ENCODE assay signal across 16 cellular contexts in genomic region chr5:141123396-141124135, GRCh38. TPM values are rescaled to one million over a fixed set of nuclear protein-coding genes. Genes with fewer than 3 reads are reported as not detected.
"Had no signal": no experiment of that assay in that cellular context is flagged by ENCODE, and none has a peak within 500 bp of the region (broad histone marks: within the 10 kb centered on the region; RNA-seq: fewer than 3 reads in every experiment).

No MANE protein-coding gene starts in this region.

RNA-seq across cellular contexts. Expression of gene PCDHB4, which starts 1.9 kb away (rescaled TPM):
- total RNA-seq: activated CD4-positive, alpha-beta memory T cell treated with anti-CD3 and anti-CD28 coated beads for 36 hours; activated CD4-positive, alpha-beta T cell treated with anti-CD3 and anti-CD28 coated beads for 36 hours; activated CD8-positive, alpha-beta memory T cell treated with anti-CD3 and anti-CD28 coated beads for 36 hours; activated CD8-positive, alpha-beta T cell treated with anti-CD3 and anti-CD28 coated beads for 36 hours; activated naive CD4-positive, alpha-beta T cell treated with anti-CD3 and anti-CD28 coated beads for 36 hours; activated naive CD4-positive, alpha-beta T cell treated with anti-CD3 and anti-CD28 coated beads, Interleukin-2, amount 50 U/mL, for 72 hours; activated naive CD8-positive, alpha-beta T cell treated with anti-CD3 and anti-CD28 coated beads for 36 hours; activated T-cell treated with anti-CD3 and anti-CD28 coated beads, Interleukin-2, amount 50 U/mL, for 4 hours; activated T-cell treated with anti-CD3 and anti-CD28 coated beads, Interleukin-2, amount 50 U/mL, for 72 hours; activated T-helper 1 cell treated with anti-CD3 and anti-CD28 coated beads, Interleukin-12 subunit alpha, Interleukin-12 subunit beta, Interleukin-2, Interleukin-4 antibody, amounts not matched to agents 30 ng/mL and 10 ng/mL and 1 ng/mL, durations not matched to agents 14 hours and 24 hours and 36 hours; activated T-helper 17 cell treated with anti-CD3 and anti-CD28 coated beads, Interleukin-2, amount 50 U/mL, for 72 hours; bronchial epithelial cell; T-cell; T-helper 1 cell treated with Interleukin-12 subunit alpha and Interleukin-12 subunit beta and Interleukin-4 antibody, amounts not matched to agents 30 ng/mL and 1 ng/mL, for 36 hours; T-helper 17 cell; T-helper 2 cell treated with Interferon-gamma antibody and Interleukin-4, amounts not matched to agents 100 ng/mL and 5 ng/mL, for 36 hours had no signal

RNA-seq across cellular contexts. Expression of gene PCDHB5, which starts 11.4 kb away (rescaled TPM):
- total RNA-seq: activated CD4-positive, alpha-beta memory T cell treated with anti-CD3 and anti-CD28 coated beads for 36 hours; activated CD4-positive, alpha-beta T cell treated with anti-CD3 and anti-CD28 coated beads for 36 hours; activated CD8-positive, alpha-beta memory T cell treated with anti-CD3 and anti-CD28 coated beads for 36 hours; activated CD8-positive, alpha-beta T cell treated with anti-CD3 and anti-CD28 coated beads for 36 hours; activated naive CD4-positive, alpha-beta T cell treated with anti-CD3 and anti-CD28 coated beads for 36 hours; activated naive CD8-positive, alpha-beta T cell treated with anti-CD3 and anti-CD28 coated beads for 36 hours; activated T-cell treated with anti-CD3 and anti-CD28 coated beads, Interleukin-2, amount 50 U/mL, for 72 hours; activated T-helper 1 cell treated with anti-CD3 and anti-CD28 coated beads, Interleukin-12 subunit alpha, Interleukin-12 subunit beta, Interleukin-2, Interleukin-4 antibody, amounts not matched to agents 30 ng/mL and 10 ng/mL and 1 ng/mL, durations not matched to agents 14 hours and 24 hours and 36 hours; activated T-helper 17 cell treated with anti-CD3 and anti-CD28 coated beads, Interleukin-2, amount 50 U/mL, for 72 hours; T-helper 1 cell treated with Interleukin-12 subunit alpha and Interleukin-12 subunit beta and Interleukin-4 antibody, amounts not matched to agents 30 ng/mL and 1 ng/mL, for 36 hours; T-helper 2 cell treated with Interferon-gamma antibody and Interleukin-4, amounts not matched to agents 100 ng/mL and 5 ng/mL, for 36 hours had no signal

RNA-seq across cellular contexts. Expression of gene PCDHB3, which starts 23.3 kb away (rescaled TPM):
- total RNA-seq: activated CD4-positive, alpha-beta memory T cell treated with anti-CD3 and anti-CD28 coated beads for 36 hours; activated CD4-positive, alpha-beta T cell treated with anti-CD3 and anti-CD28 coated beads for 36 hours; activated CD8-positive, alpha-beta memory T cell treated with anti-CD3 and anti-CD28 coated beads for 36 hours; activated CD8-positive, alpha-beta T cell treated with anti-CD3 and anti-CD28 coated beads for 36 hours; activated naive CD4-positive, alpha-beta T cell treated with anti-CD3 and anti-CD28 coated beads for 36 hours; activated naive CD4-positive, alpha-beta T cell treated with anti-CD3 and anti-CD28 coated beads, Interleukin-2, amount 50 U/mL, for 72 hours; activated naive CD8-positive, alpha-beta T cell treated with anti-CD3 and anti-CD28 coated beads for 36 hours; activated T-cell treated with anti-CD3 and anti-CD28 coated beads, Interleukin-2, amount 50 U/mL, for 4 hours; activated T-cell treated with anti-CD3 and anti-CD28 coated beads, Interleukin-2, amount 50 U/mL, for 72 hours; activated T-helper 1 cell treated with anti-CD3 and anti-CD28 coated beads, Interleukin-12 subunit alpha, Interleukin-12 subunit beta, Interleukin-2, Interleukin-4 antibody, amounts not matched to agents 30 ng/mL and 10 ng/mL and 1 ng/mL, durations not matched to agents 14 hours and 24 hours and 36 hours; T-helper 1 cell treated with Interleukin-12 subunit alpha and Interleukin-12 subunit beta and Interleukin-4 antibody, amounts not matched to agents 30 ng/mL and 1 ng/mL, for 36 hours; T-helper 17 cell; T-helper 2 cell treated with Interferon-gamma antibody and Interleukin-4, amounts not matched to agents 100 ng/mL and 5 ng/mL, for 36 hours had no signal

RNA-seq across cellular contexts. Expression of gene PCDHB6, which starts 26.3 kb away (rescaled TPM):
- total RNA-seq: activated CD4-positive, alpha-beta memory T cell treated with anti-CD3 and anti-CD28 coated beads for 36 hours; activated CD4-positive, alpha-beta T cell treated with anti-CD3 and anti-CD28 coated beads for 36 hours; activated CD8-positive, alpha-beta memory T cell treated with anti-CD3 and anti-CD28 coated beads for 36 hours; activated CD8-positive, alpha-beta T cell treated with anti-CD3 and anti-CD28 coated beads for 36 hours; activated naive CD4-positive, alpha-beta T cell treated with anti-CD3 and anti-CD28 coated beads for 36 hours; activated naive CD4-positive, alpha-beta T cell treated with anti-CD3 and anti-CD28 coated beads, Interleukin-2, amount 50 U/mL, for 72 hours; activated naive CD8-positive, alpha-beta T cell treated with anti-CD3 and anti-CD28 coated beads for 36 hours; activated T-cell treated with anti-CD3 and anti-CD28 coated beads, Interleukin-2, amount 50 U/mL, for 72 hours; activated T-helper 1 cell treated with anti-CD3 and anti-CD28 coated beads, Interleukin-12 subunit alpha, Interleukin-12 subunit beta, Interleukin-2, Interleukin-4 antibody, amounts not matched to agents 30 ng/mL and 10 ng/mL and 1 ng/mL, durations not matched to agents 14 hours and 24 hours and 36 hours; activated T-helper 17 cell treated with anti-CD3 and anti-CD28 coated beads, Interleukin-2, amount 50 U/mL, for 72 hours; bronchial epithelial cell; T-cell; T-helper 1 cell treated with Interleukin-12 subunit alpha and Interleukin-12 subunit beta and Interleukin-4 antibody, amounts not matched to agents 30 ng/mL and 1 ng/mL, for 36 hours; T-helper 17 cell; T-helper 2 cell treated with Interferon-gamma antibody and Interleukin-4, amounts not matched to agents 100 ng/mL and 5 ng/mL, for 36 hours had no signal

RNA-seq across cellular contexts. Expression of gene PCDHB2, which starts 29.2 kb away (rescaled TPM):
- total RNA-seq: activated CD4-positive, alpha-beta T cell treated with anti-CD3 and anti-CD28 coated beads for 36 hours; activated CD8-positive, alpha-beta memory T cell treated with anti-CD3 and anti-CD28 coated beads for 36 hours; activated CD8-positive, alpha-beta T cell treated with anti-CD3 and anti-CD28 coated beads for 36 hours; activated naive CD4-positive, alpha-beta T cell treated with anti-CD3 and anti-CD28 coated beads for 36 hours; activated naive CD4-positive, alpha-beta T cell treated with anti-CD3 and anti-CD28 coated beads, Interleukin-2, amount 50 U/mL, for 72 hours; activated naive CD8-positive, alpha-beta T cell treated with anti-CD3 and anti-CD28 coated beads for 36 hours; activated T-cell treated with anti-CD3 and anti-CD28 coated beads, Interleukin-2, amount 50 U/mL, for 72 hours; activated T-helper 1 cell treated with anti-CD3 and anti-CD28 coated beads, Interleukin-12 subunit alpha, Interleukin-12 subunit beta, Interleukin-2, Interleukin-4 antibody, amounts not matched to agents 30 ng/mL and 10 ng/mL and 1 ng/mL, durations not matched to agents 14 hours and 24 hours and 36 hours; T-helper 1 cell treated with Interleukin-12 subunit alpha and Interleukin-12 subunit beta and Interleukin-4 antibody, amounts not matched to agents 30 ng/mL and 1 ng/mL, for 36 hours had no signal
